ENCODE assay signal across 10 cellular contexts in the genomic region with DNA sequence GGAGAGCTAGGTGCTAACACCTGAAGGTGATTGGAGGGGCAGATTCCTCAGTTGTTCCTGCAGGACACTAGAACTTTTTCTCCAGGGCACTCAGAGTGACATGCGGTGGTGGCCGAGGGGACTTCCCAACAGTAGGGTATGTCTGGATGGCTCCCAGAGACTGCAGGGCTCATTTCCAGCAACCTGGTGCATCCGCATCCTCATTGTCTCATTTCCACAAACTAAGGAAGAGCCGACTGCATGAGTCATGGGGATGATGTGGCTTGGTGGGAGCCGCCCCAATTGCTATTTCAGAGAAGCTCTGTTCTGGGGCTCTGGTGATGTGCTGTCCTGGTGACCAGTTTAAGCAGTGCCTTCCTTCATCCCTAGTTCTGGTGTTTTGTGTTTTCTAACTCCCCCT. TPM values are rescaled to one million over a fixed set of nuclear protein-coding genes. Genes with fewer than 3 reads are reported as not detected.
DNase-seq lines count a peak whose midpoint lies in the region; ATAC-seq, FAIRE-seq and TF ChIP-seq lines count a peak whose summit lies in the region.
"Had no signal": no experiment of that assay in that cellular context is flagged by ENCODE, and none has a peak within 500 bp of the region (broad histone marks: within the 10 kb centered on the region; RNA-seq: fewer than 3 reads in every experiment).

No MANE protein-coding gene starts in this region.

- peak overlapping the region; percentile 86 for H3K27ac ChIP-seq in ACC112 (ENCODE audit: low read depth, low read length)

- H3K9me3 Mint-ChIP-seq in endothelial cell (ENCODE audit: unreplicated experiment) (peaks cover 6% of the 10 kb centered on the region), natural killer cell (no peaks in the 10 kb centered on the region)
- H3K9me3 Mint-ChIP-seq: CD4-positive, CD25-positive, alpha-beta regulatory T cell had no signal

- H3K36me3 Mint-ChIP-seq in endothelial cell (ENCODE audit: low read depth, unreplicated experiment) (peaks cover 4% of the 10 kb centered on the region), natural killer cell (no peaks in the 10 kb centered on the region)
- H3K36me3 Mint-ChIP-seq: CD4-positive, CD25-positive, alpha-beta regulatory T cell had no signal

- H3K4me3 ChIP-seq in ACC112 (ENCODE audit: low read depth, low read length): peak overlapping the region; percentile 61
- H3K4me3 ChIP-seq in mucosa of descending colon: no peak overlapping the region

- H3K9me3 ChIP-seq in mucosa of descending colon: no peaks in the 10 kb centered on the region

- H3K4me1 Mint-ChIP-seq in endothelial cell (ENCODE audit: unreplicated experiment) (peaks cover 56% of the 10 kb centered on the region), natural killer cell (peaks cover 0 to 9% of the 10 kb centered on the region in 2 donors)

- peak; percentile 33 for ATAC-seq in mucosa of descending colon
- no peak for ATAC-seq in natural killer cell
- ATAC-seq in HG03432 (IDR thresholded peaks at IDR 0.05; ENCODE audit: unreplicated experiment): no peak

- no peak for FAIRE-seq in GM12892 (lab: Jason Lieb, UNC)

- H3K27me3 ChIP-seq in ACC112 (ENCODE audit: insufficient read depth, low read length): no peaks in the 10 kb centered on the region

- no peaks in the 10 kb centered on the region for H3K79me2 ChIP-seq in ACC112 (ENCODE audit: control insufficient read depth, insufficient read depth, low read length, unreplicated experiment)

- H3K27me3 Mint-ChIP-seq in endothelial cell (ENCODE audit: unreplicated experiment) (peaks cover 12% of the 10 kb centered on the region), natural killer cell (ENCODE audit: low read depth in 2 of 2) (peaks cover 28 to 45% of the 10 kb centered on the region in 2 donors)

- no peak for TF ChIP-seq CTCF in endothelial cell (IDR thresholded peaks at IDR 0.05; ENCODE audit: unreplicated experiment)
- TF ChIP-seq CTCF in mucosa of descending colon (IDR thresholded peaks at IDR 0.05): no peak
- TF ChIP-seq CTCF in natural killer cell (IDR thresholded peaks at IDR 0.05): no peak

- DNase-seq in NCI-H226: peak; percentile 83
- no peak for DNase-seq in endothelial cell (ENCODE audit: low spot score)
- DNase-seq in mucosa of descending colon: no peak
- DNase-seq in stimulated activated CD4-positive, alpha-beta T cell treated with anti-CD3 and anti-CD28 coated beads, Interleukin-4, amount 100 ng/mL, for 24 hours: no peak
- DNase-seq in natural killer cell: no peak
- DNase-seq in GM12892 (ENCODE audit: insufficient read length): no peak
- DNase-seq: activated naive CD4-positive, alpha-beta T cell treated with anti-CD3 and anti-CD28 coated beads, Interleukin-2, amount 50 U/mL, for 16 hours; CD4-positive, CD25-positive, alpha-beta regulatory T cell had no signal

- H3K27ac Mint-ChIP-seq in endothelial cell (ENCODE audit: unreplicated experiment) (peak overlapping the region; percentile 77), natural killer cell (no peak overlapping the region)
- H3K27ac Mint-ChIP-seq: CD4-positive, CD25-positive, alpha-beta regulatory T cell had no signal

- peak overlapping the region; percentile 94 for H2AFZ ChIP-seq in ACC112 (ENCODE audit: low read length, unreplicated experiment)

- H3K36me3 ChIP-seq in ACC112 (ENCODE audit: insufficient read depth, low read length) (no peaks in the 10 kb centered on the region), mucosa of descending colon (ENCODE audit: low read depth) (no peaks in the 10 kb centered on the region)

- no peak overlapping the region for H3K4me3 Mint-ChIP-seq in endothelial cell (ENCODE audit: unreplicated experiment)
- no peak overlapping the region for H3K4me3 Mint-ChIP-seq in natural killer cell
- H3K4me3 Mint-ChIP-seq: CD4-positive, CD25-positive, alpha-beta regulatory T cell had no signal

- intact Hi-C loops in mucosa of descending colon (cut with DNase I, micrococcal nuclease) (no loop called here), natural killer cell (cut with micrococcal nuclease) (no loop called here)

- TF ChIP-seq POLR2A in GM12892 (IDR thresholded peaks at IDR 0.05; ENCODE audit: low read depth, low read length): no peak

- peaks cover 57% of the 10 kb centered on the region for H3K4me1 ChIP-seq in ACC112 (ENCODE audit: control insufficient read depth, insufficient read depth, low read length, unreplicated experiment)
- no peaks in the 10 kb centered on the region for H3K4me1 ChIP-seq in mucosa of descending colon (ENCODE audit: low read depth)

RNA-seq across cellular contexts. Expression of a gene that starts 2.8 kb away (rescaled TPM):
- total RNA-seq in endothelial cell (ENCODE audit: unreplicated experiment) (28.8 TPM), mucosa of descending colon (1 to 10 TPM; 4.8 to 8.4 (median 7.9) TPM), natural killer cell (not detected)
- not detected for polyA plus RNA-seq in GM12892 (2012; ENCODE audit: missing spikeins)

RNA-seq across cellular contexts. Expression of a gene that starts 18.6 kb away (rescaled TPM):
- total RNA-seq in endothelial cell (ENCODE audit: unreplicated experiment) (not detected), mucosa of descending colon (not detected), natural killer cell (not detected)
- not detected for polyA plus RNA-seq in GM12892 (2012; ENCODE audit: missing spikeins)
- total RNA-seq: CD4-positive, CD25-positive, alpha-beta regulatory T cell had no signal
- polyA plus RNA-seq: CD4-positive, CD25-positive, alpha-beta regulatory T cell had no signal

RNA-seq across cellular contexts. Expression of a gene that starts 35.2 kb away (rescaled TPM):
- total RNA-seq in endothelial cell (ENCODE audit: unreplicated experiment) (40.0 TPM), mucosa of descending colon (10 to 100 TPM in 1 of 3 donors, 1 to 10 TPM in 2; 4.0 to 10.3 (median 8.5) TPM), natural killer cell (10 to 100 TPM; 16.9 to 23.8 (median 22.7) TPM)
- 1.0 TPM for polyA plus RNA-seq in GM12892 (2012; ENCODE audit: missing spikeins)

RNA-seq across cellular contexts. Expression of a gene that starts 35.4 kb away (rescaled TPM):
- 0.08 TPM for total RNA-seq in endothelial cell (ENCODE audit: unreplicated experiment)
- under 1 TPM in 1 of 3 donors, not detected in 2; 0.57 TPM for total RNA-seq in mucosa of descending colon
- not detected for total RNA-seq in natural killer cell
- not detected for polyA plus RNA-seq in GM12892 (2012; ENCODE audit: missing spikeins)
- total RNA-seq: CD4-positive, CD25-positive, alpha-beta regulatory T cell had no signal
- polyA plus RNA-seq: CD4-positive, CD25-positive, alpha-beta regulatory T cell had no signal

RNA-seq across cellular contexts. Expression of a gene that starts 53.5 kb away (rescaled TPM):
- 2.4 TPM for total RNA-seq in endothelial cell (ENCODE audit: unreplicated experiment)
- 1 to 10 TPM in 2 of 3 donors, under 1 TPM in 1; 0.73 to 1.8 (median 1.6) TPM for total RNA-seq in mucosa of descending colon
- 1 to 10 TPM; 3.8 to 4.7 (median 3.9) TPM for total RNA-seq in natural killer cell
- polyA plus RNA-seq in GM12892 (2012; ENCODE audit: missing spikeins): 3.1 TPM

Comparison
In these comparisons a context has a peak if more than half of its experiments do, and no peak if none do; other contexts are left out.
1. RNA of a gene that starts 2.8 kb away (total RNA-seq): 28.8 TPM in endothelial cell (single experiment) and 4.8 to 8.4 TPM in mucosa of descending colon; not detected in natural killer cell; every median in the first group is over 4 times any median in the second.